ENCODE assay signal across 34 cellular contexts in the genomic region with DNA sequence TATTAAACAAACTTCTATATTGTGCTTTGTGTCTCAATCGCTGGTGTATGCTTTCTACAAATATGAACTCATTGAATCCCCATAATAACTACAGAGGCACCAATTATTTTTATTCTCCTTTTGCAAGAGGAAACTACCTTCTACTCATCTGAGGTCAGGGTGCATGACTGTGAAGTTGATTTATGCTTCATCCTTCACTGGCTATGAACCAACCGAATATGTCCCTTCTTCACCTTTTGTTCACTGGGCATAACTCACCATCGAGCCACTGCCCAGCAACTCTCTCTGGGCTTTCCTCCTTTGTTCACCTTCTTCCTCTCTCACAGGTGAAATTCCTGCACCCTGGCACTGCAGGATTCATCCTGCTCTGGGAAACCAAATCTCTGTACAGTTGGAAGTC.
"Had no signal": no experiment of that assay in that cellular context is flagged by ENCODE, and none has a peak within 500 bp of the region (broad histone marks: within the 10 kb centered on the region; RNA-seq: fewer than 3 reads in every experiment).

No MANE protein-coding gene starts in this region.

- H3K9me3 ChIP-seq: adrenal gland, ascending aorta, breast epithelium, esophagus squamous epithelium, gastroesophageal sphincter had no signal

- H3K4me1 Mint-ChIP-seq: activated CD8-positive, alpha-beta memory T cell treated with anti-CD3 and anti-CD28 coated beads, Interleukin-2, amount 10 ng/mL, durations not matched to agents 7 days and 5 days; activated naive CD8-positive, alpha-beta T cell treated with anti-CD3 and anti-CD28 coated beads for 36 hours had no signal

- H3K36me3 Mint-ChIP-seq: activated CD4-positive, alpha-beta memory T cell treated with anti-CD3 and anti-CD28 coated beads for 36 hours; activated CD8-positive, alpha-beta memory T cell treated with anti-CD3 and anti-CD28 coated beads, Interleukin-2, amount 10 ng/mL, durations not matched to agents 7 days and 5 days; activated naive CD4-positive, alpha-beta T cell treated with anti-CD3 and anti-CD28 coated beads, Interleukin-2, amount 50 U/mL, for 24 hours; activated naive CD8-positive, alpha-beta T cell treated with anti-CD3 and anti-CD28 coated beads for 36 hours; brain had no signal

- DNase-seq: activated CD4-positive, alpha-beta memory T cell treated with anti-CD3 and anti-CD28 coated beads for 36 hours; activated CD4-positive, alpha-beta T cell treated with anti-CD3 and anti-CD28 coated beads for 36 hours; activated CD4-positive, alpha-beta T cell treated with anti-CD3 and anti-CD28 coated beads, Interleukin-2, amount 10 ng/mL, durations not matched to agents 24 days and 14 days; activated CD4-positive, CD25-positive, alpha-beta regulatory T cell; activated CD4-positive, CD25-positive, alpha-beta regulatory T cell treated with anti-CD3 and anti-CD28 coated beads, Interleukin-2, amount 50 U/mL, for 72 hours; activated CD8-positive, alpha-beta memory T cell treated with anti-CD3 and anti-CD28 coated beads, Interleukin-2, amount 10 ng/mL, durations not matched to agents 7 days and 5 days; activated CD8-positive, alpha-beta memory T cell treated with anti-CD3 and anti-CD28 coated beads, Interleukin-2, amount 50 U/mL, for 4 hours; activated CD8-positive, alpha-beta T cell treated with anti-CD3 and anti-CD28 coated beads, Interleukin-2, amount 10 ng/mL, durations not matched to agents 7 days and 5 days; activated effector memory CD4-positive, alpha-beta T cell treated with anti-CD3 and anti-CD28 coated beads, Interleukin-2, amount 50 U/mL, for 16 hours; activated naive CD4-positive, alpha-beta T cell treated with anti-CD3 and anti-CD28 coated beads for 36 hours; activated naive CD8-positive, alpha-beta T cell treated with anti-CD3 and anti-CD28 coated beads for 36 hours; activated naive CD8-positive, alpha-beta T cell treated with anti-CD3 and anti-CD28 coated beads, Interleukin-2, amount 50 U/mL, for 24 hours; activated T-cell treated with anti-CD3 and anti-CD28 coated beads, Interleukin-2, amount 50 U/mL, for 1 hour; activated T-cell treated with anti-CD3 and anti-CD28 coated beads, Interleukin-2, amount 50 U/mL, for 48 hours; adrenal gland; central memory CD4-positive, alpha-beta T cell; cerebellar nuclear complex; dorsolateral prefrontal cortex; effector memory CD4-positive, alpha-beta T cell; esophagus squamous epithelium; foreskin melanocyte; T-helper 2 cell had no signal

- H3K4me3 Mint-ChIP-seq: activated CD4-positive, alpha-beta memory T cell treated with anti-CD3 and anti-CD28 coated beads for 36 hours; activated CD4-positive, alpha-beta T cell treated with anti-CD3 and anti-CD28 coated beads for 36 hours; activated CD4-positive, alpha-beta T cell treated with anti-CD3 and anti-CD28 coated beads, Interleukin-2, amount 10 ng/mL, durations not matched to agents 24 days and 14 days; activated CD8-positive, alpha-beta memory T cell treated with anti-CD3 and anti-CD28 coated beads, Interleukin-2, amount 10 ng/mL, durations not matched to agents 7 days and 5 days; activated CD8-positive, alpha-beta T cell treated with anti-CD3 and anti-CD28 coated beads, Interleukin-2, amount 10 ng/mL, durations not matched to agents 7 days and 5 days; activated naive CD4-positive, alpha-beta T cell treated with anti-CD3 and anti-CD28 coated beads for 36 hours; activated naive CD4-positive, alpha-beta T cell treated with anti-CD3 and anti-CD28 coated beads, Interleukin-2, amount 50 U/mL, for 24 hours; activated naive CD8-positive, alpha-beta T cell treated with anti-CD3 and anti-CD28 coated beads for 36 hours; activated naive CD8-positive, alpha-beta T cell treated with anti-CD3 and anti-CD28 coated beads, Interleukin-2, amount 50 U/mL, for 24 hours; activated T-helper 1 cell treated with anti-CD3 and anti-CD28 coated beads, Interleukin-12 subunit alpha, Interleukin-12 subunit beta, Interleukin-2, Interleukin-4 antibody, amounts not matched to agents 30 ng/mL and 10 ng/mL and 1 ng/mL, durations not matched to agents 14 hours and 24 hours and 36 hours; brain; dendritic cell treated with granulocyte-macrophage colony-stimulating factor and Interleukin-4, amounts not matched to agents 40 ng/mL and 50 ng/mL, for 4 days had no signal

- H3K27ac ChIP-seq: adrenal gland, ascending aorta, breast epithelium, cardiac muscle cell, coronary artery, dorsolateral prefrontal cortex, epithelial cell of prostate, esophagus squamous epithelium, gastroesophageal sphincter had no signal

- H3K9me3 Mint-ChIP-seq: activated CD4-positive, alpha-beta memory T cell treated with anti-CD3 and anti-CD28 coated beads for 36 hours; activated CD4-positive, alpha-beta T cell treated with anti-CD3 and anti-CD28 coated beads, Interleukin-2, amount 10 ng/mL, durations not matched to agents 24 days and 14 days; activated naive CD4-positive, alpha-beta T cell treated with anti-CD3 and anti-CD28 coated beads for 36 hours; activated naive CD4-positive, alpha-beta T cell treated with anti-CD3 and anti-CD28 coated beads, Interleukin-2, amount 50 U/mL, for 24 hours; activated naive CD8-positive, alpha-beta T cell treated with anti-CD3 and anti-CD28 coated beads for 36 hours; activated naive CD8-positive, alpha-beta T cell treated with anti-CD3 and anti-CD28 coated beads, Interleukin-2, amount 50 U/mL, for 24 hours; activated T-helper 1 cell treated with anti-CD3 and anti-CD28 coated beads, Interleukin-12 subunit alpha, Interleukin-12 subunit beta, Interleukin-2, Interleukin-4 antibody, amounts not matched to agents 30 ng/mL and 10 ng/mL and 1 ng/mL, durations not matched to agents 14 hours and 24 hours and 36 hours; activated T-helper 2 cell treated with anti-CD3 and anti-CD28 coated beads, Interferon-gamma antibody, Interleukin-2, Interleukin-4, amounts not matched to agents 10 μg/mL and 5 μg/mL and 100 μg/mL, durations not matched to agents 14 hours and 24 hours and 36 hours; brain had no signal

- ATAC-seq: activated CD4-positive, alpha-beta T cell treated with anti-CD3 and anti-CD28 coated beads for 36 hours; activated CD8-positive, alpha-beta memory T cell treated with anti-CD3 and anti-CD28 coated beads, Interleukin-2, amount 10 ng/mL, durations not matched to agents 7 days and 5 days; activated CD8-positive, alpha-beta T cell treated with anti-CD3 and anti-CD28 coated beads, Interleukin-2, amount 10 ng/mL, durations not matched to agents 7 days and 5 days; activated naive CD8-positive, alpha-beta T cell treated with anti-CD3 and anti-CD28 coated beads, Interleukin-2, amount 50 U/mL, for 24 hours; gastroesophageal sphincter had no signal

- H3K36me3 ChIP-seq: adrenal gland, ascending aorta, breast epithelium, cardiac muscle cell, esophagus squamous epithelium, gastroesophageal sphincter had no signal

- H3K27me3 ChIP-seq: adrenal gland, ascending aorta, cardiac muscle cell, gastroesophageal sphincter had no signal

- H3K27ac Mint-ChIP-seq: activated CD4-positive, alpha-beta memory T cell treated with anti-CD3 and anti-CD28 coated beads for 36 hours; activated CD4-positive, alpha-beta T cell treated with anti-CD3 and anti-CD28 coated beads for 36 hours; activated CD4-positive, alpha-beta T cell treated with anti-CD3 and anti-CD28 coated beads, Interleukin-2, amount 10 ng/mL, durations not matched to agents 24 days and 14 days; activated CD8-positive, alpha-beta memory T cell treated with anti-CD3 and anti-CD28 coated beads, Interleukin-2, amount 10 ng/mL, durations not matched to agents 7 days and 5 days; activated CD8-positive, alpha-beta T cell treated with anti-CD3 and anti-CD28 coated beads, Interleukin-2, amount 10 ng/mL, durations not matched to agents 7 days and 5 days; activated naive CD4-positive, alpha-beta T cell treated with anti-CD3 and anti-CD28 coated beads for 36 hours; activated naive CD4-positive, alpha-beta T cell treated with anti-CD3 and anti-CD28 coated beads, Interleukin-2, amount 50 U/mL, for 24 hours; activated naive CD8-positive, alpha-beta T cell treated with anti-CD3 and anti-CD28 coated beads for 36 hours; activated naive CD8-positive, alpha-beta T cell treated with anti-CD3 and anti-CD28 coated beads, Interleukin-2, amount 50 U/mL, for 24 hours; activated T-helper 1 cell treated with anti-CD3 and anti-CD28 coated beads, Interleukin-12 subunit alpha, Interleukin-12 subunit beta, Interleukin-2, Interleukin-4 antibody, amounts not matched to agents 30 ng/mL and 10 ng/mL and 1 ng/mL, durations not matched to agents 14 hours and 24 hours and 36 hours; activated T-helper 2 cell treated with anti-CD3 and anti-CD28 coated beads, Interferon-gamma antibody, Interleukin-2, Interleukin-4, amounts not matched to agents 10 μg/mL and 5 μg/mL and 100 μg/mL, durations not matched to agents 14 hours and 24 hours and 36 hours; brain; dendritic cell treated with granulocyte-macrophage colony-stimulating factor and Interleukin-4, amounts not matched to agents 40 ng/mL and 50 ng/mL, for 4 days had no signal

- H3K4me1 ChIP-seq: adrenal gland, ascending aorta, breast epithelium had no signal

- H3K4me3 ChIP-seq: adrenal gland, ascending aorta, breast epithelium, cardiac muscle cell, coronary artery, dorsolateral prefrontal cortex, esophagus squamous epithelium, gastroesophageal sphincter had no signal

- FAIRE-seq: endothelial cell of umbilical vein had no signal
